1 cellular context compared by ENCODE assay signal in genomic region chr11:2567026-2567671, GRCh38.
TF ChIP-seq lines count a peak whose summit lies in the region.

No MANE protein-coding gene starts in this region.

TF ChIP-seq in HepG2, 621 proteins besides CTCF, POLR2A, EP300 and RAD21 (continued from another document and continues in another):
- TF ChIP-seq POGK (CRISPR knock-in tag; conservative IDR thresholded peaks at IDR 0.05), result no peak
- TF ChIP-seq HDAC1 (CRISPR knock-in tag; IDR thresholded peaks at IDR 0.05), result peak; percentile 43; the same call in 1 of the 2 replicates
- TF ChIP-seq PAXIP1 (CRISPR knock-in tag; conservative IDR thresholded peaks at IDR 0.05), result peak; percentile 68
- TF ChIP-seq YEATS2 (CRISPR knock-in tag; IDR thresholded peaks at IDR 0.05; ENCODE audit: borderline replicate concordance), result no peak
- 0 out of 2 replicates have a peak, but pooled peaks have one; percentile 37 for TF ChIP-seq GABPB1 (CRISPR knock-in tag; IDR thresholded peaks at IDR 0.05)
- TF ChIP-seq SUZ12 (IDR thresholded peaks at IDR 0.05; ENCODE audit: low read depth, low read length), result no peak
- no peak for TF ChIP-seq PHF20 (CRISPR knock-in tag; IDR thresholded peaks at IDR 0.05)
- no peak for TF ChIP-seq ZNF891 (CRISPR knock-in tag; IDR thresholded peaks at IDR 0.05)
- TF ChIP-seq, protein P1, sequence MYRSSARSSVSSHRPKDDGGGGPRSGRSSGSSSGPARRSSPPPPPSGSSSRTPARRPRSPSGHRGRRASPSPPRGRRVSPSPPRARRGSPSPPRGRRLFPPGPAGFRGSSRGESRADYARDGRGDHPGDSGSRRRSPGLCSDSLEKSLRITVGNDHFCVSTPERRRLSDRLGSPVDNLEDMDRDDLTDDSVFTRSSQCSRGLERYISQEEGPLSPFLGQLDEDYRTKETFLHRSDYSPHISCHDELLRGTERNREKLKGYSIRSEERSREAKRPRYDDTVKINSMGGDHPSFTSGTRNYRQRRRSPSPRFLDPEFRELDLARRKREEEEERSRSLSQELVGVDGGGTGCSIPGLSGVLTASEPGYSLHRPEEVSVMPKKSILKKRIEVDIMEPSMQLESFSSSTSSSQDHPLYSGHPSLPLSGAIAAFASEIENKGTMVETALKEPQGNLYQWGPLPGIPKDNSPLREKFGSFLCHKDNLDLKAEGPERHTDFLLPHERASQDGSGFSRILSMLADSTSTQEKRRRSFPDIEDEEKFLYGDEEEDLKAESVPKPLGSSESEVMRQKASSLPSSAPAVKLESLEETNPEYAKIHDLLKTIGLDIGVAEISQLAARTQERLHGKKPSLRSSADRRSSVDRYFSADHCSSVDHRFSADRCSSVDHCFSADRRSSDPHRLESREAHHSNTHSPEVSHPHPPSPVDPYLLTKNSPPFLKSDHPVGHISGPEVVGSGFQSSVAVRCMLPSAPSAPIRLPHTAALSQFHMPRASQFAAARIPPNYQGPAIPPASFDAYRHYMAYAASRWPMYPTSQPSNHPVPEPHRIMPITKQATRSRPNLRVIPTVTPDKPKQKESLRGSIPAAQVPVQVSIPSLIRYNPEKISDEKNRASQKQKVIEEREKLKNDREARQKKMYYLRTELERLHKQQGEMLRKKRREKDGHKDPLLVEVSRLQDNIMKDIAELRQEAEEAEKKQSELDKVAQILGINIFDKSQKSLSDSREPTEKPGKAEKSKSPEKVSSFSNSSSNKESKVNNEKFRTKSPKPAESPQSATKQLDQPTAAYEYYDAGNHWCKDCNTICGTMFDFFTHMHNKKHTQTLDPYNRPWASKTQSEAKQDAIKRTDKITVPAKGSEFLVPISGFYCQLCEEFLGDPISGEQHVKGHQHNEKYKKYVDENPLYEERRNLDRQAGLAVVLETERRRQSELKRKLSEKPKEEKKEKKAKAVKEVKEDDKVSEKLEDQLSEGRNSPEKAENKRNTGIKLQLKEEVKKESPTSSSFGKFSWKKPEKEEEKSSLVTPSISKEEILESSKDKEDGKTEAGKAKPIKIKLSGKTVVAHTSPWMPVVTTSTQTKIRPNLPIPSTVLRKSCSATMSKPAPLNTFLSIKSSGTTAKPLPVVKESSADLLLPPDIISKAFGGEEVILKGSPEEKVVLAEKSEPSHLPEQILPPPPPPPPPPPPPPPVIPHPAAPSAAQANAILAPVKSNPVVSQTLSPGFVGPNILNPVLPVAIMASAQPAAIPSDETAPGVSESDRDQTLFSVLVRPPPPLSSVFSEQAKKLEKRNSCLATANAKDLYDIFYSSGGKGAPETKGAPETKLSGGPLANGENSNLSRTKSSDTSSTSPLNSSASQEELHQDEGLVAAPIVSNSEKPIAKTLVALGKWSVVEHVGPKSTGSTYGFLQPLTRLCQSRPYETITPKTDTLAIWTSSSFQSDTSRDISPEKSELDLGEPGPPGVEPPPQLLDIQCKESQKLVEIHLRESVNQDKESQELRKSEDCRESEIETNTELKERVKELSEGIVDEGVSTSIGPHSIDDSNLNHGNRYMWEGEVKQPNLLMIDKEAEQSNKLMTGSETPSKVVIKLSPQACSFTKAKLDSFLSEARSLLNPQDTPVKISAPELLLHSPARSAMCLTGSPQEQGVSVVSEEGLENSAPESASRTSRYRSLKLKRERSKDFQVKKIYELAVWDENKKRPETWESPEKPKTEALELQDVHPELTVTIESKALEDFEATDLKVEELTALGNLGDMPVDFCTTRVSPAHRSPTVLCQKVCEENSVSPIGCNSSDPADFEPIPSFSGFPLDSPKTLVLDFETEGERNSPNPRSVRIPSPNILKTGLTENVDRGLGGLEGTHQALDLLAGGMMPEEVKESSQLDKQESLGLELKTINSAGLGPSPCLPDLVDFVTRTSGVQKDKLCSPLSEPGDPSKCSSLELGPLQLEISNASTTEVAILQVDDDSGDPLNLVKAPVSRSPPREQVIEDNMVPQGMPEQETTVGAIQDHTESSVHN (CRISPR knock-in tag; IDR thresholded peaks at IDR 0.05), result no peak
- TF ChIP-seq ZNF382 (CRISPR knock-in tag; IDR thresholded peaks at IDR 0.05; ENCODE audit: borderline replicate concordance), result no peak
- TF ChIP-seq JUN (CRISPR knock-in tag; IDR thresholded peaks at IDR 0.05), result no peak
- TF ChIP-seq MZF1 (CRISPR knock-in tag; IDR thresholded peaks at IDR 0.05; ENCODE audit: borderline replicate concordance), result no peak
- no peak; the same call in 1 of the 2 replicates for TF ChIP-seq HOXA5 (CRISPR knock-in tag; IDR thresholded peaks at IDR 0.05)
- no peak for TF ChIP-seq KAT8 (CRISPR knock-in tag; IDR thresholded peaks at IDR 0.05)
- no peak for TF ChIP-seq ZBTB7A (CRISPR knock-in tag; IDR thresholded peaks at IDR 0.05)
- TF ChIP-seq ZNF562 (CRISPR knock-in tag; IDR thresholded peaks at IDR 0.05; ENCODE audit: borderline replicate concordance), result no peak
- TF ChIP-seq IKZF1 (IDR thresholded peaks at IDR 0.05), result no peak
- TF ChIP-seq ZMAT5 (CRISPR knock-in tag; IDR thresholded peaks at IDR 0.05; ENCODE audit: borderline replicate concordance, low read depth), result no peak
- no peak for TF ChIP-seq ZMYM2 (CRISPR knock-in tag; IDR thresholded peaks at IDR 0.05)
- TF ChIP-seq ZNF83 (CRISPR knock-in tag; IDR thresholded peaks at IDR 0.05; ENCODE audit: borderline replicate concordance), result no peak
- TF ChIP-seq, protein P2, sequence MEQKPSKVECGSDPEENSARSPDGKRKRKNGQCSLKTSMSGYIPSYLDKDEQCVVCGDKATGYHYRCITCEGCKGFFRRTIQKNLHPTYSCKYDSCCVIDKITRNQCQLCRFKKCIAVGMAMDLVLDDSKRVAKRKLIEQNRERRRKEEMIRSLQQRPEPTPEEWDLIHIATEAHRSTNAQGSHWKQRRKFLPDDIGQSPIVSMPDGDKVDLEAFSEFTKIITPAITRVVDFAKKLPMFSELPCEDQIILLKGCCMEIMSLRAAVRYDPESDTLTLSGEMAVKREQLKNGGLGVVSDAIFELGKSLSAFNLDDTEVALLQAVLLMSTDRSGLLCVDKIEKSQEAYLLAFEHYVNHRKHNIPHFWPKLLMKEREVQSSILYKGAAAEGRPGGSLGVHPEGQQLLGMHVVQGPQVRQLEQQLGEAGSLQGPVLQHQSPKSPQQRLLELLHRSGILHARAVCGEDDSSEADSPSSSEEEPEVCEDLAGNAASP (CRISPR knock-in tag; IDR thresholded peaks at IDR 0.05; ENCODE audit: borderline replicate concordance), result no peak
- no peak for TF ChIP-seq NR3C1 (CRISPR knock-in tag; IDR thresholded peaks at IDR 0.05)
- no peak for TF ChIP-seq CSRNP2 (CRISPR knock-in tag; conservative IDR thresholded peaks at IDR 0.05; ENCODE audit: low read depth)
- TF ChIP-seq RXRA (CRISPR knock-in tag; IDR thresholded peaks at IDR 0.05), result 0 out of 2 replicates have a peak, but pooled peaks have one; percentile 37
- no peak for TF ChIP-seq SIN3B (IDR thresholded peaks at IDR 0.05; ENCODE audit: low read length)
- no peak for TF ChIP-seq PAX8 (CRISPR knock-in tag; IDR thresholded peaks at IDR 0.05; ENCODE audit: borderline replicate concordance)
- no peak for TF ChIP-seq ZNF776 (CRISPR knock-in tag; IDR thresholded peaks at IDR 0.05)
- no peak for TF ChIP-seq CENPT (CRISPR knock-in tag; IDR thresholded peaks at IDR 0.05; ENCODE audit: low read depth)
- no peak for TF ChIP-seq HNRNPK (IDR thresholded peaks at IDR 0.05; ENCODE audit: low read depth, low read length, poor library complexity, severe bottlenecking)
- no peak for TF ChIP-seq PREB (CRISPR knock-in tag; IDR thresholded peaks at IDR 0.05)
- TF ChIP-seq ZNF124 (CRISPR knock-in tag; IDR thresholded peaks at IDR 0.05), result no peak
- no peak for TF ChIP-seq ELF3 (CRISPR knock-in tag; IDR thresholded peaks at IDR 0.05)
- no peak for TF ChIP-seq ZNF788 (CRISPR knock-in tag; IDR thresholded peaks at IDR 0.05; ENCODE audit: borderline replicate concordance)
- TF ChIP-seq ZFAT (CRISPR knock-in tag; conservative IDR thresholded peaks at IDR 0.05), result no peak
- TF ChIP-seq ZNF274 (CRISPR knock-in tag; IDR thresholded peaks at IDR 0.05), result no peak
- no peak for TF ChIP-seq MAF1 (CRISPR knock-in tag; IDR thresholded peaks at IDR 0.05; ENCODE audit: borderline replicate concordance)
- TF ChIP-seq ZFP36 (IDR thresholded peaks at IDR 0.05; ENCODE audit: borderline replicate concordance, low read depth, low read length, partially characterized antibody), result no peak
- no peak for TF ChIP-seq GMEB1 (CRISPR knock-in tag; IDR thresholded peaks at IDR 0.05; ENCODE audit: borderline replicate concordance)
- no peak for TF ChIP-seq ZFP90 (CRISPR knock-in tag; IDR thresholded peaks at IDR 0.05; ENCODE audit: borderline replicate concordance)
- TF ChIP-seq TBP (CRISPR knock-in tag; IDR thresholded peaks at IDR 0.05), result no peak
